8 cellular contexts compared by ENCODE assay signal in the genomic region with DNA sequence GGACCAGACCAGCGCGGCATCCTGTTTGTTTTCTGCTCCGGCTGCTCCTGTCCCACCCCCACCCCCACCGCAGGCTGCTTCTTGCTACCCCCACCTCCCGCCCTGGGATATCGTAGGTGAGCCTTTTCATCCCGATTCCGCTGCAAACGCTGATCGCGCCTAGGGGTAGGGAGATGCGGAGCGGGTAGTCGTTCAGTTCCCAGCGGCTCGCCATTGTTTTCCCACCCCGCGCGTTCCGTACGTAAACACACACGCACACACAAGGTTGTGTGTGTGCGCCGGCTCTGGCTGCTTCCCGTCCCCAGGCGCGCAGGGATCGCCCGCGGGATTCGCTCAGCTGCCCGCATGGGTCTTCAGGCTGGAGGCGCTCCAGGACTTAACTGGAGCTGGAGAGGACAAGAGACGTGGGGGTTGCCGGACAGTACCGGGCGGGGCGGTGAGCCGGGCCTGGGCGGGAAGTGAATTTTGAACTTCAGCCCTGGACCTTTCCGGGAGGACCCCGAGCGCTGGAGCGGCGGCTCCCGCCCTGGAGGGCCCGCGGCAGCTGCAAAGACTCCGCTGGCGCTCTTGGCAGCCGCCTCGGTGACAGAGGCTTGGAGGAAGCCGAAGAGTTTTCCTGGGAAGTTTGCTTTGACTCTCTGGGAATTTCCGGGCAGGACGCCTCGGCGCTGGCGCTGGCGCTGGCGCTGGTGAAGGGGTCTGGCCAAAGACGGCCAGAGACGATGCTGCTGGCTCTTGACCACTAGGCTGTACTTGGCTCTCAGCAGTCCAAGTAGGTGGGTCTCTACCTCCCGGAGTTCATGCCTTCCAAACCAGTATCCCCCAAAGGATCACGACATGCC. TPM values are rescaled to one million over a fixed set of nuclear protein-coding genes. Genes with fewer than 3 reads are reported as not detected.
DNase-seq lines count a peak whose midpoint lies in the region; ATAC-seq, FAIRE-seq and TF ChIP-seq lines count a peak whose summit lies in the region.

No MANE protein-coding gene starts in this region.

- peak overlapping the region; percentile 74 for H3K9ac ChIP-seq in astrocyte (ENCODE audit: low read length)

- H3K27ac Mint-ChIP-seq in astrocyte (ENCODE audit: unreplicated experiment) = peak overlapping the region; percentile 66

- peak overlapping the region; percentile 99 for H3K4me2 ChIP-seq in astrocyte (ENCODE audit: low read length)

- H3K27ac ChIP-seq in astrocyte (ENCODE audit: low read depth, low read length) = no peak overlapping the region
- H3K27ac ChIP-seq in right cardiac atrium (ENCODE audit: low read length) = peak overlapping the region; percentile 86

- peaks cover 11% of the 10 kb centered on the region for H3K4me1 Mint-ChIP-seq in astrocyte (ENCODE audit: low read depth, unreplicated experiment)

- H3K4me1 ChIP-seq in astrocyte (ENCODE audit: insufficient read depth, low read length) = peaks cover 10% of the 10 kb centered on the region
- peaks cover 8% of the 10 kb centered on the region for H3K4me1 ChIP-seq in right cardiac atrium (ENCODE audit: control insufficient read depth, insufficient read depth, low read length)

- no peaks in the 10 kb centered on the region for H3K36me3 Mint-ChIP-seq in astrocyte (ENCODE audit: low read depth, unreplicated experiment)

- H3K4me3 ChIP-seq in astrocyte (ENCODE audit: insufficient read depth, low read depth, low read length) (peak overlapping the region; percentile 79), right cardiac atrium (ENCODE audit: low read length) (peak overlapping the region; percentile 89)

- peaks cover 10% of the 10 kb centered on the region for H3K79me2 ChIP-seq in astrocyte (ENCODE audit: insufficient read depth, low read length)

- H3K27me3 Mint-ChIP-seq in astrocyte (ENCODE audit: low read depth, unreplicated experiment) = peaks cover 8% of the 10 kb centered on the region

- intact Hi-C loops in right cardiac atrium (cut with DNase I) = loop anchor here in 1 of 4 donors (5.0 kb wide), 1 partner anchor 53 kb away; no protein-coding TSS in a partner anchor

- ATAC-seq in right cardiac atrium (peak; percentile 67 to 78), GM18873 (IDR thresholded peaks at IDR 0.05; ENCODE audit: low FRiP score, unreplicated experiment) (no peak), GM18870 (IDR thresholded peaks at IDR 0.05; ENCODE audit: unreplicated experiment) (no peak)

- no peaks in the 10 kb centered on the region for H3K9me3 Mint-ChIP-seq in astrocyte (ENCODE audit: unreplicated experiment)

- H3K4me3 Mint-ChIP-seq in astrocyte (ENCODE audit: unreplicated experiment) = peak overlapping the region; percentile 95

- TF ChIP-seq CTCF in astrocyte (IDR thresholded peaks at IDR 0.05; ENCODE audit: insufficient read depth, low read depth, low read length) = no peak

- WGBS in right cardiac atrium = under 1% methylated on average over 64 of the region's 64 CpGs

- H3K27me3 ChIP-seq in astrocyte (ENCODE audit: insufficient read depth, low read length) = peaks cover 2% of the 10 kb centered on the region
- no peaks in the 10 kb centered on the region for H3K27me3 ChIP-seq in right cardiac atrium (ENCODE audit: control insufficient read depth, insufficient read depth)

- H2AFZ ChIP-seq in astrocyte (ENCODE audit: low read depth, low read length) = peak overlapping the region; percentile 92

- H4K20me1 ChIP-seq in astrocyte (ENCODE audit: insufficient read depth, low read length) = peaks cover 11% of the 10 kb centered on the region

- no peaks in the 10 kb centered on the region for H3K36me3 ChIP-seq in astrocyte (ENCODE audit: insufficient read depth, low read length)

- no peak for FAIRE-seq in astrocyte (lab: Jason Lieb, UNC)

- DNase-seq in DMS79 treated with DMSO at 0.1 percent for 48 hours (lab: John Stamatoyannopoulos, UW) (peak; percentile 55), NCI-H1105 (lab: John Stamatoyannopoulos, UW) (peak; percentile 31), astrocyte (ENCODE audit: low read depth) (peak; percentile 55), right cardiac atrium (peak; percentile 85 to 95 (median 95)), pons (ENCODE audit: low spot score) (peak; percentile 37), cerebellar nuclear complex (lab: John Stamatoyannopoulos, UW) (no peak)

- no peaks in the 10 kb centered on the region for H3K9me3 ChIP-seq in astrocyte (ENCODE audit: insufficient read depth, low read depth, low read length)
- H3K9me3 ChIP-seq in right cardiac atrium (ENCODE audit: control insufficient read depth, low read length) = no peaks in the 10 kb centered on the region

RNA-seq across cellular contexts. Expression of gene SOX13, which starts 1.6 kb away (rescaled TPM):
- 9.2 and 12.4 TPM in 2 replicates for total RNA-seq in astrocyte
- 10 to 100 TPM; 11.4 to 17.9 (median 12.6) TPM for total RNA-seq in right cardiac atrium
- 9.4 TPM for polyA plus RNA-seq in right cardiac atrium

Comparison
In these comparisons a context has a peak if more than half of its experiments do, and no peak if none do; other contexts are left out.
1. DNase-seq: peak in DMS79 treated with DMSO at 0.1 percent for 48 hours (single experiment), NCI-H1105 (single experiment), astrocyte (single experiment), right cardiac atrium (3 of 3) and pons (single experiment); none in cerebellar nuclear complex (0 of 2).
2. ATAC-seq: peak in right cardiac atrium (2 of 2); none in GM18873 (single experiment) and GM18870 (single experiment).